In the genomic region with DNA sequence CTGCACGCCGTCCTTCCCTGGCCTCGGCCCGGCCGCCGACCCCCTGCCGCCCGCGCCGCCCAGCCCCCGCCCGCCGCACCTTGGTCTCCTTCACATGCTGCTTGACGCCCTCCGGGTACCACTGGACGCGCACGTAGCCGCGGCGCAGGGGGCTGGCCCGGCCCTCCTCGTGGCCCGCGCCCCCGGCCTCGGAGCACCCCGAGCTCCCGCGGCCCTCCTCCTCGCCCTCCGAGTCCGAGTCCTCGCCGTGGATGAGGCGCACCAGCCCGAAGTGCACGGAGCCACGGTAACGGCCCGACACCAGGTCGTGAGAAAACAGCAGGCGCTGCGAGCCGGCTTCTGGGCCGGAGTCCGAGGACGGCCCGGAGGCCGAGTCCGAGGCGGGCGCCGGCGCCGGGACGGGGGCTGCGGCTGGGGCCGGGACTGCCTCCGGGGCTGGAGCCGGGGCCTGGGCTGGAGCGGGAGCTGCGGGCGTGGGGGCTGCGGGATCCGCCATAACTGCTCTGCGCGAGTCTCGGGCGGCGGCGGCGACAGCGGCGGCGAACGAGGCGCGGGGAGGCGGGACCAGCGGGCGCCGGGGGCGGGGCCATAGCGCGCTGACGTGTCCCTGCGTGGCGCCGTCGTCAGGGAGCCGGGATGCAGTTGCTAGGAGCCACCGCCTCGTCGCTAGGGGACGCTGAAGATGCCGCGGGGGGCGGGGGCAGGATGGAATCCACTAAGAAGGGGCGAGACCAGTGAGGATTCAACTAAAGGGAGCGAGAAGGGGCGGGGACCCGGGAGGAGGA, we compare ENCODE assay signal across 8 cellular contexts. TPM values are rescaled to one million over a fixed set of nuclear protein-coding genes. Genes with fewer than 3 reads are reported as not detected.
DNase-seq lines count a peak whose midpoint lies in the region; ATAC-seq and TF ChIP-seq lines count a peak whose summit lies in the region.

A gene (minus strand): TSS at position 507 of the 785 bp plus-strand sequence. CDS start 11 bp downstream, at position 496.

- H3K9me3 Mint-ChIP-seq in CD8-positive, alpha-beta T cell: no peaks in the 10 kb centered on the region
- no peaks in the 10 kb centered on the region for H3K9me3 Mint-ChIP-seq in endodermal cell
- no peaks in the 10 kb centered on the region for H3K9me3 Mint-ChIP-seq in mesothelial cell of epicardium

- H3K27ac Mint-ChIP-seq in CD8-positive, alpha-beta T cell: peak within 1 kb of the TSS; percentile 78
- H3K27ac Mint-ChIP-seq in endodermal cell (peak within 1 kb of the TSS; percentile 79), mesothelial cell of epicardium (peak within 1 kb of the TSS; percentile 88)

- H3K27me3 ChIP-seq in CD8-positive, alpha-beta T cell (ENCODE audit: insufficient read depth, low read length): no peaks in the 10 kb centered on the region
- no peaks in the 10 kb centered on the region for H3K27me3 ChIP-seq in endodermal cell (ENCODE audit: control insufficient read depth, insufficient read depth, low read length, poor library complexity, severe bottlenecking)

- peak within 1 kb of the TSS; percentile 85 for H3K4me3 Mint-ChIP-seq in CD8-positive, alpha-beta T cell
- H3K4me3 Mint-ChIP-seq in endodermal cell (peak within 1 kb of the TSS; percentile 79), mesothelial cell of epicardium (peak within 1 kb of the TSS; percentile 80)

- peaks cover 39% of the 10 kb centered on the region for H3K4me1 Mint-ChIP-seq in CD8-positive, alpha-beta T cell (ENCODE audit: low read depth)
- H3K4me1 Mint-ChIP-seq in endodermal cell (peaks cover 12% of the 10 kb centered on the region), mesothelial cell of epicardium (peaks cover 20% of the 10 kb centered on the region)

- DNase-seq in CD8-positive, alpha-beta T cell: peak; percentile 84 to 95 (median 89)
- DNase-seq in HT-29 (ENCODE audit: low spot score): peak; percentile 82
- DNase-seq in NK-92 treated with Interleukin-12 subunit alpha and Interleukin-12 subunit beta, amount 100 ng/mL, for 24 hours (lab: John Stamatoyannopoulos, UW): peak; percentile 87
- DNase-seq in activated CD8-positive, alpha-beta memory T cell treated with anti-CD3 and anti-CD28 coated beads for 4 hours (ENCODE audit: low read depth in 2 of 2): peak; percentile 73 to 76
- DNase-seq in endodermal cell: peak; percentile 99
- peak; percentile 85 to 94 for DNase-seq in mesothelial cell of epicardium (ENCODE audit: low spot score in 2 of 2, unreplicated experiment in 2 of 2)
- DNase-seq in stimulated activated CD8-positive, alpha-beta memory T cell treated with anti-CD3 and anti-CD28 coated beads, Interleukin-15, amount 100 ng/mL, for 4 hours (ENCODE audit: low read depth in 2 of 2): peak; percentile 75 to 83

- 0 to 1% methylated on average over 30 to 103 of the region's 103 CpGs for WGBS in endodermal cell (ENCODE audit: insufficient coverage in 1 of 2, insufficient read length in 1 of 2), 2 experiments

- H3K27me3 Mint-ChIP-seq in CD8-positive, alpha-beta T cell (ENCODE audit: low read depth): no peaks in the 10 kb centered on the region
- H3K27me3 Mint-ChIP-seq in endodermal cell (ENCODE audit: insufficient read depth): no peaks in the 10 kb centered on the region
- H3K27me3 Mint-ChIP-seq in mesothelial cell of epicardium (ENCODE audit: low read depth): no peaks in the 10 kb centered on the region

- peak within 1 kb of the TSS; percentile 78 for H3K4me3 ChIP-seq in CD8-positive, alpha-beta T cell (ENCODE audit: low read depth, low read length)
- peak within 1 kb of the TSS; percentile 95 for H3K4me3 ChIP-seq in endodermal cell (ENCODE audit: low read length)

- peaks cover 22% of the 10 kb centered on the region for H3K4me1 ChIP-seq in CD8-positive, alpha-beta T cell (ENCODE audit: insufficient read depth, low read length)
- no peaks in the 10 kb centered on the region for H3K4me1 ChIP-seq in endodermal cell (ENCODE audit: control insufficient read depth, insufficient read depth, low read length)

- POLR2A ChIA-PET in CD8-positive, alpha-beta T cell (lab: Charles Lee): interaction anchor here (0.6 to 1.7 kb wide), 7 partner anchors 15 to 284 kb away, joined by 3 to 6 read pairs (median 4); a partner anchor contains a TSS

- ATAC-seq in CD8-positive, alpha-beta T cell: peak; percentile 92
- ATAC-seq in GM19455 (IDR thresholded peaks at IDR 0.05; ENCODE audit: unreplicated experiment): peak; percentile 79

- TF ChIP-seq CTCF in CD8-positive, alpha-beta T cell (IDR thresholded peaks at IDR 0.05): peak; percentile 39
- TF ChIP-seq CTCF in endodermal cell (conservative IDR thresholded peaks at IDR 0.05): peak; percentile 53
- TF ChIP-seq CTCF in mesothelial cell of epicardium (IDR thresholded peaks at IDR 0.05; ENCODE audit: unreplicated experiment): peak; percentile 33

- H3K36me3 Mint-ChIP-seq in CD8-positive, alpha-beta T cell: no peaks in the 10 kb centered on the region
- H3K36me3 Mint-ChIP-seq in endodermal cell (ENCODE audit: low read depth): no peaks in the 10 kb centered on the region
- no peaks in the 10 kb centered on the region for H3K36me3 Mint-ChIP-seq in mesothelial cell of epicardium

- CTCF ChIA-PET in CD8-positive, alpha-beta T cell (lab: Charles Lee): interaction anchor here (0.8 to 3.0 kb wide), 8 partner anchors 9 to 101 kb away, joined by 3 to 15 read pairs (median 4); a partner anchor contains a TSS

- intact Hi-C loops in CD8-positive, alpha-beta T cell (cut with DNase I, micrococcal nuclease): loop anchor here (1.0 to 5.0 kb wide), 8 partner anchors 48 to 598 kb away; a partner anchor contains a TSS

- H3K9me3 ChIP-seq in CD8-positive, alpha-beta T cell (ENCODE audit: low read length): no peaks in the 10 kb centered on the region
- no peaks in the 10 kb centered on the region for H3K9me3 ChIP-seq in endodermal cell (ENCODE audit: control insufficient read depth, low read length)

- peak within 1 kb of the TSS; percentile 73 for H3K9ac ChIP-seq in endodermal cell (ENCODE audit: extremely low read depth, low read length, poor library complexity, severe bottlenecking)

- no peaks in the 10 kb centered on the region for H3K36me3 ChIP-seq in CD8-positive, alpha-beta T cell (ENCODE audit: insufficient read depth, low read length)
- no peaks in the 10 kb centered on the region for H3K36me3 ChIP-seq in endodermal cell (ENCODE audit: control insufficient read depth, insufficient read depth, low read length)

- H3K27ac ChIP-seq in CD8-positive, alpha-beta T cell (ENCODE audit: low read depth, low read length): peak within 1 kb of the TSS; percentile 50
- H3K27ac ChIP-seq in endodermal cell (ENCODE audit: low read depth, low read length): peak within 1 kb of the TSS; percentile 63

RNA-seq across cellular contexts. Expression of the gene that starts here (rescaled TPM):
- total RNA-seq in CD8-positive, alpha-beta T cell: 10 to 100 TPM; 29.8 to 32.7 TPM
- 22.4 and 24.4 TPM in 2 replicates for total RNA-seq in HT-29 (2014; rRNA removed; shearing (Covaris generic))
- total RNA-seq in endodermal cell: 10 to 100 TPM; 45.4 to 46.5 TPM
- 41.5 TPM for polyA plus RNA-seq in endodermal cell (2013, experiment 1 of 2)
- 38.4 TPM for polyA plus RNA-seq in endodermal cell (2013, experiment 2 of 2)
- total RNA-seq in mesothelial cell of epicardium: 42.7 to 46.3 TPM (median 44.3 TPM) in 3 replicates

Comparison
In these comparisons a context has a peak if more than half of its experiments do, and no peak if none do; other contexts are left out.
1. Peak in every context shown above with its lines: DNase-seq, ATAC-seq, H3K4me3 ChIP-seq and H3K27ac ChIP-seq.